1 cellular context compared by ENCODE assay signal in genomic region chr15:76905013-76905839, GRCh38.
TF ChIP-seq lines count a peak whose summit lies in the region.

Gene SCAPER, minus strand, starts transcription at chr15:76905340. Its CDS starts 21,523 bp downstream, at chr15:76883817.

TF ChIP-seq in K562, 482 proteins besides CTCF, POLR2A, EP300 and RAD21 (continued from another document and continues in another):
- no peak for TF ChIP-seq CBX8 (IDR thresholded peaks at IDR 0.05; ENCODE audit: borderline replicate concordance, extremely low read depth, low read depth, low read length, poor library complexity, severe bottlenecking)
- no peak for TF ChIP-seq MTF1 (CRISPR knock-in tag; IDR thresholded peaks at IDR 0.05; ENCODE audit: borderline replicate concordance)
- TF ChIP-seq CEBPG (CRISPR knock-in tag; IDR thresholded peaks at IDR 0.05), result no peak
- TF ChIP-seq CEBPG (tag; conservative IDR thresholded peaks at IDR 0.05 in 1 of 2, IDR thresholded peaks at IDR 0.05 in 1 of 2), result no peak
- TF ChIP-seq CHD4 (IDR thresholded peaks at IDR 0.05; ENCODE audit: insufficient read depth, insufficient replicate concordance, low read depth, low read length, poor library complexity, severe bottlenecking), result no peak
- TF ChIP-seq MXD1 (CRISPR knock-in tag; IDR thresholded peaks at IDR 0.05; ENCODE audit: borderline replicate concordance, poor library complexity, severe bottlenecking), result no peak
- TF ChIP-seq RERE (CRISPR knock-in tag; IDR thresholded peaks at IDR 0.05; ENCODE audit: borderline replicate concordance), result no peak
- TF ChIP-seq ZNF609 (CRISPR knock-in tag; IDR thresholded peaks at IDR 0.05; ENCODE audit: borderline replicate concordance), result no peak
- no peak for TF ChIP-seq XRCC3 (IDR thresholded peaks at IDR 0.05)
- 0 out of 2 replicates have a peak, but pooled peaks have one; percentile 15 for TF ChIP-seq CHD2 (IDR thresholded peaks at IDR 0.05; ENCODE audit: low read depth, low read length)
- no peak for TF ChIP-seq TCF3 (CRISPR knock-in tag; IDR thresholded peaks at IDR 0.05)
- peak; percentile 89 for TF ChIP-seq ZBTB2 (IDR thresholded peaks at IDR 0.05)
- no peak for TF ChIP-seq E2F5 (CRISPR knock-in tag; IDR thresholded peaks at IDR 0.05)
- TF ChIP-seq ZBTB8A (IDR thresholded peaks at IDR 0.05; ENCODE audit: partially characterized antibody), result no peak
- TF ChIP-seq E2F4 (CRISPR knock-in tag; IDR thresholded peaks at IDR 0.05; ENCODE audit: low read depth), result no peak
- no peak for TF ChIP-seq NBN (IDR thresholded peaks at IDR 0.05; ENCODE audit: low read depth)
- no peak for TF ChIP-seq SFPQ (IDR thresholded peaks at IDR 0.05; ENCODE audit: low read depth, low read length)
- peak; percentile 66 for TF ChIP-seq KDM5B (IDR thresholded peaks at IDR 0.05; ENCODE audit: insufficient replicate concordance, low read depth, low read length)
- TF ChIP-seq RB1 (IDR thresholded peaks at IDR 0.05; ENCODE audit: low read depth), result peak; percentile 70; the same call in 1 of the 2 replicates
- TF ChIP-seq SNIP1 (IDR thresholded peaks at IDR 0.05; ENCODE audit: low read depth), result no peak
- no peak for TF ChIP-seq IRF9 (tag; IDR thresholded peaks at IDR 0.05)
- TF ChIP-seq ESRRA (IDR thresholded peaks at IDR 0.05; ENCODE audit: borderline replicate concordance, low read depth), result no peak
- peak; percentile 50; the same call in 1 of the 2 replicates for TF ChIP-seq KLF6 (CRISPR knock-in tag; IDR thresholded peaks at IDR 0.05; ENCODE audit: borderline replicate concordance)
- TF ChIP-seq WHSC1 (IDR thresholded peaks at IDR 0.05; ENCODE audit: low read length), result no peak
- no peak for TF ChIP-seq SRSF9 (IDR thresholded peaks at IDR 0.05; ENCODE audit: borderline replicate concordance, low read depth, low read length)
- TF ChIP-seq POLR2AphosphoS2 (IDR thresholded peaks at IDR 0.05; ENCODE audit: low read length), result no peak
- TF ChIP-seq PHF8 (IDR thresholded peaks at IDR 0.05; ENCODE audit: borderline replicate concordance, low read length), result peak; percentile 76; the same call in 1 of the 2 replicates
- TF ChIP-seq KAT2B (IDR thresholded peaks at IDR 0.05; ENCODE audit: low read depth, low read length), result no peak
